20 cellular contexts compared by ENCODE assay signal in genomic region chr16:88339926-88340754, GRCh38. TPM values are rescaled to one million over a fixed set of nuclear protein-coding genes. Genes with fewer than 3 reads are reported as not detected.
DNase-seq lines count a peak whose midpoint lies in the region; ATAC-seq, FAIRE-seq and TF ChIP-seq lines count a peak whose summit lies in the region.
"Had no signal": no experiment of that assay in that cellular context is flagged by ENCODE, and none has a peak within 500 bp of the region (broad histone marks: within the 10 kb centered on the region; RNA-seq: fewer than 3 reads in every experiment).

No MANE protein-coding gene starts in this region.

- TF ChIP-seq EP300 in A549 (IDR thresholded peaks at IDR 0.05) = no peak

- H3K4me2 ChIP-seq in A549 = no peak overlapping the region
- peak overlapping the region; percentile 26; the same call in 1 of the 2 replicates for H3K4me2 ChIP-seq in BLaER1

- no peak for TF ChIP-seq CTCF in A549 (IDR thresholded peaks at IDR 0.05)
- no peak for TF ChIP-seq CTCF in Caco-2 (IDR thresholded peaks at IDR 0.05; ENCODE audit: insufficient read depth in 1 of 2, low read depth in 1 of 2, low read length in 1 of 2, severe bottlenecking in 1 of 2, unreplicated experiment in 1 of 2)

- no peak overlapping the region for H3K4me3 ChIP-seq in A549
- no peak overlapping the region for H3K4me3 ChIP-seq in BLaER1
- H3K4me3 ChIP-seq in Caco-2 (ENCODE audit: low read depth, low read length) = no peak overlapping the region
- H3K4me3 ChIP-seq: esophagus muscularis mucosa, gastroesophageal sphincter, HAP-1, tibial nerve had no signal

- no peak overlapping the region for H3K27ac Mint-ChIP-seq in activated CD4-positive, alpha-beta T cell treated with anti-CD3 and anti-CD28 coated beads for 36 hours
- H3K27ac Mint-ChIP-seq in Caco-2 (ENCODE audit: unreplicated experiment) = no peak overlapping the region
- H3K27ac Mint-ChIP-seq: activated CD4-positive, alpha-beta T cell treated with anti-CD3 and anti-CD28 coated beads, Interleukin-2, amount 10 ng/mL, durations not matched to agents 24 days and 14 days; activated CD8-positive, alpha-beta memory T cell treated with anti-CD3 and anti-CD28 coated beads, Interleukin-2, amount 10 ng/mL, durations not matched to agents 7 days and 5 days; natural killer cell; stimulated activated naive CD8-positive, alpha-beta T cell treated with anti-CD3 and anti-CD28 coated beads, Interleukin-15, Interleukin-2, amounts not matched to agents 100 ng/mL and 50 ng/mL, for 24 hours; T-cell had no signal

- H3K9ac ChIP-seq in BLaER1 = no peak overlapping the region

- no peak for DNase-seq in A549 (ENCODE audit: low read depth in 1 of 2, low spot score in 1 of 2)
- DNase-seq in NCI-H345 treated with DMSO at 0.1 percent for 48 hours (lab: John Stamatoyannopoulos, UW; ENCODE audit: unreplicated experiment) = peak; percentile 17
- peak; percentile 38 for DNase-seq in kidney glomerular epithelial cell (lab: John Stamatoyannopoulos, UW)
- no peak for DNase-seq in activated CD4-positive, alpha-beta T cell treated with anti-CD3 and anti-CD28 coated beads for 36 hours
- DNase-seq in NCI-H2081 (lab: John Stamatoyannopoulos, UW) = no peak
- no peak for DNase-seq in Caco-2
- DNase-seq: activated CD4-positive, alpha-beta T cell treated with anti-CD3 and anti-CD28 coated beads, Interleukin-2, amount 10 ng/mL, durations not matched to agents 24 days and 14 days; activated CD8-positive, alpha-beta memory T cell treated with anti-CD3 and anti-CD28 coated beads, Interleukin-2, amount 10 ng/mL, durations not matched to agents 7 days and 5 days; effector CD8-positive, alpha-beta T cell; mesendoderm; natural killer cell; NCI-H446; T-cell had no signal

- WGBS in A549 (ENCODE audit: missing lambda C conversion rate) = 80% methylated on average over 19 of the region's 20 CpGs

- POLR2A ChIA-PET in A549 (lab: Yijun Ruan, JAX) = no interaction called here
- POLR2A ChIA-PET in activated CD4-positive, alpha-beta T cell treated with anti-CD3 and anti-CD28 coated beads for 36 hours (lab: Charles Lee) = no interaction called here
- POLR2A ChIA-PET in Caco-2 (lab: Charles Lee) = no interaction called here

- CTCF ChIA-PET in A549 (lab: Yijun Ruan, JAX) = no interaction called here
- CTCF ChIA-PET in activated CD4-positive, alpha-beta T cell treated with anti-CD3 and anti-CD28 coated beads for 36 hours (lab: Charles Lee) = no interaction called here
- CTCF ChIA-PET in Caco-2 (lab: Charles Lee) = no interaction called here

- BruUV-seq in Caco-2 (replicated peaks; lab: Mats Ljungman, UMichigan) = no TSS peak

- H3K4me3 Mint-ChIP-seq in activated CD4-positive, alpha-beta T cell treated with anti-CD3 and anti-CD28 coated beads for 36 hours = no peak overlapping the region
- H3K4me3 Mint-ChIP-seq in Caco-2 (ENCODE audit: unreplicated experiment) = no peak overlapping the region
- H3K4me3 Mint-ChIP-seq: activated CD4-positive, alpha-beta T cell treated with anti-CD3 and anti-CD28 coated beads, Interleukin-2, amount 10 ng/mL, durations not matched to agents 24 days and 14 days; activated CD8-positive, alpha-beta memory T cell treated with anti-CD3 and anti-CD28 coated beads, Interleukin-2, amount 10 ng/mL, durations not matched to agents 7 days and 5 days; natural killer cell; stimulated activated naive CD8-positive, alpha-beta T cell treated with anti-CD3 and anti-CD28 coated beads, Interleukin-15, Interleukin-2, amounts not matched to agents 100 ng/mL and 50 ng/mL, for 24 hours; T-cell had no signal

- no peaks in the 10 kb centered on the region for H3K4me1 Mint-ChIP-seq in activated CD4-positive, alpha-beta T cell treated with anti-CD3 and anti-CD28 coated beads for 36 hours
- H3K4me1 Mint-ChIP-seq in Caco-2 (ENCODE audit: low read depth, unreplicated experiment) = no peaks in the 10 kb centered on the region
- H3K4me1 Mint-ChIP-seq: activated CD4-positive, alpha-beta T cell treated with anti-CD3 and anti-CD28 coated beads, Interleukin-2, amount 10 ng/mL, durations not matched to agents 24 days and 14 days; activated CD8-positive, alpha-beta memory T cell treated with anti-CD3 and anti-CD28 coated beads, Interleukin-2, amount 10 ng/mL, durations not matched to agents 7 days and 5 days; natural killer cell; T-cell had no signal

- H3K36me3 Mint-ChIP-seq in activated CD4-positive, alpha-beta T cell treated with anti-CD3 and anti-CD28 coated beads for 36 hours (ENCODE audit: low read depth) = no peaks in the 10 kb centered on the region
- H3K36me3 Mint-ChIP-seq in Caco-2 (ENCODE audit: insufficient read depth, unreplicated experiment) = no peaks in the 10 kb centered on the region
- H3K36me3 Mint-ChIP-seq: activated CD8-positive, alpha-beta memory T cell treated with anti-CD3 and anti-CD28 coated beads, Interleukin-2, amount 10 ng/mL, durations not matched to agents 7 days and 5 days; natural killer cell; T-cell had no signal

- intact Hi-C loops in activated CD4-positive, alpha-beta T cell treated with anti-CD3 and anti-CD28 coated beads for 36 hours (cut with DNase I, micrococcal nuclease) = no loop called here
- intact Hi-C loops in Caco-2 (cut with micrococcal nuclease; ENCODE audit: unreplicated experiment) = no loop called here

- H3K27me3 ChIP-seq in BLaER1 = no peaks in the 10 kb centered on the region
- no peaks in the 10 kb centered on the region for H3K27me3 ChIP-seq in Caco-2 (replicated peaks; ENCODE audit: control insufficient read depth, insufficient read depth, low read length)
- H3K27me3 ChIP-seq: esophagus muscularis mucosa, tibial nerve had no signal

- no peak for TF ChIP-seq POLR2A in A549 (IDR thresholded peaks at IDR 0.05; ENCODE audit: low read length)

- H3K4me1 ChIP-seq in A549 = no peaks in the 10 kb centered on the region
- H3K4me1 ChIP-seq in BLaER1 = peaks cover 9% of the 10 kb centered on the region; the same call in 1 of the 2 replicates
- H3K4me1 ChIP-seq in Caco-2 = no peaks in the 10 kb centered on the region
- H3K4me1 ChIP-seq: esophagus muscularis mucosa, gastroesophageal sphincter, HAP-1, tibial nerve had no signal

- peaks cover 30% of the 10 kb centered on the region for H3K9me3 ChIP-seq in A549
- H3K9me3 ChIP-seq in BLaER1 = no peaks in the 10 kb centered on the region; the same call in 1 of the 2 replicates
- H3K9me3 ChIP-seq in Caco-2 = peaks cover 12% of the 10 kb centered on the region
- H3K9me3 ChIP-seq: HAP-1 had no signal

- no peak for FAIRE-seq in A549 (lab: Jason Lieb, UNC)
- FAIRE-seq: HTR-8/SVneo had no signal

- H3K27ac ChIP-seq in A549 (peak overlapping the region; percentile 5 to 70; a peak in 5 of 6 replicates), BLaER1 (no peak overlapping the region)
- H3K27ac ChIP-seq: esophagus muscularis mucosa, gastroesophageal sphincter, tibial nerve had no signal

- peak; percentile 38 to 56; a peak in 5 of 6 replicates for ATAC-seq in A549
- ATAC-seq in activated CD4-positive, alpha-beta T cell treated with anti-CD3 and anti-CD28 coated beads for 36 hours = no peak
- ATAC-seq: activated CD8-positive, alpha-beta memory T cell treated with anti-CD3 and anti-CD28 coated beads, Interleukin-2, amount 10 ng/mL, durations not matched to agents 7 days and 5 days; gastroesophageal sphincter; natural killer cell; T-cell had no signal

- no peak for TF ChIP-seq RAD21 in A549 (conservative IDR thresholded peaks at IDR 0.05 in 1 of 2, IDR thresholded peaks at IDR 0.05 in 1 of 2)

- peaks cover 5% of the 10 kb centered on the region for H3K9me3 Mint-ChIP-seq in activated CD4-positive, alpha-beta T cell treated with anti-CD3 and anti-CD28 coated beads for 36 hours (ENCODE audit: low read depth)
- H3K9me3 Mint-ChIP-seq in Caco-2 (ENCODE audit: unreplicated experiment) = peaks cover 29% of the 10 kb centered on the region
- H3K9me3 Mint-ChIP-seq: natural killer cell, T-cell had no signal

- no peaks in the 10 kb centered on the region for H4K20me1 ChIP-seq in BLaER1

- H3K36me3 ChIP-seq in BLaER1 (no peaks in the 10 kb centered on the region), Caco-2 (ENCODE audit: control insufficient read depth, insufficient read depth, low read length) (no peaks in the 10 kb centered on the region)
- H3K36me3 ChIP-seq: esophagus muscularis mucosa, gastroesophageal sphincter, HAP-1, tibial nerve had no signal

- H3K27me3 Mint-ChIP-seq in activated CD4-positive, alpha-beta T cell treated with anti-CD3 and anti-CD28 coated beads for 36 hours = peaks cover 4% of the 10 kb centered on the region
- H3K27me3 Mint-ChIP-seq in Caco-2 (ENCODE audit: insufficient read depth, unreplicated experiment) = no peaks in the 10 kb centered on the region
- H3K27me3 Mint-ChIP-seq: activated CD4-positive, alpha-beta T cell treated with anti-CD3 and anti-CD28 coated beads, Interleukin-2, amount 10 ng/mL, durations not matched to agents 24 days and 14 days; activated CD8-positive, alpha-beta memory T cell treated with anti-CD3 and anti-CD28 coated beads, Interleukin-2, amount 10 ng/mL, durations not matched to agents 7 days and 5 days; stimulated activated naive CD8-positive, alpha-beta T cell treated with anti-CD3 and anti-CD28 coated beads, Interleukin-15, Interleukin-2, amounts not matched to agents 100 ng/mL and 50 ng/mL, for 24 hours had no signal

TF ChIP-seq in A549, 52 proteins besides CTCF, POLR2A, EP300 and RAD21 (continues in another document):
- TF ChIP-seq ZSCAN20 (CRISPR knock-in tag; IDR thresholded peaks at IDR 0.05) (no peak), USF2 (IDR thresholded peaks at IDR 0.05) (no peak), RARB (CRISPR knock-in tag; IDR thresholded peaks at IDR 0.05) (no peak), MYC (IDR thresholded peaks at IDR 0.05; ENCODE audit: borderline replicate concordance, low read length) (no peak), HEYL (CRISPR knock-in tag; IDR thresholded peaks at IDR 0.05) (no peak), MAZ (IDR thresholded peaks at IDR 0.05; ENCODE audit: borderline replicate concordance, low read depth, low read length) (no peak), NFE2L2 (conservative IDR thresholded peaks at IDR 0.05; ENCODE audit: low read length) (no peak), KDM1A (IDR thresholded peaks at IDR 0.05; ENCODE audit: low read depth) (no peak), KDM5A (IDR thresholded peaks at IDR 0.05) (no peak)

RNA-seq across cellular contexts. Expression of gene ZNF469, which starts 42.6 kb away (rescaled TPM):
- polyA plus RNA-seq in A549 (2011; rRNA removed) (0.47 and 0.78 TPM in 2 replicates), A549 (2017; fragmentation: RNase III; extraction: RNeasy Plus Mini Kit Qiagen cat#74134 plus additional on column Dnase treatment) (4.1 to 4.5 TPM (median 4.4 TPM) in 3 replicates)
- polyA plus RNA-seq in A549 (2012; cell fraction: cytosol; rRNA removed) = 1.4 and 2.2 TPM in 2 replicates
- polyA plus RNA-seq in A549 (2012; cell fraction: nucleus; rRNA removed) = 11.5 and 14.7 TPM in 2 replicates
- 0.83 and 0.97 TPM in 2 replicates for polyA minus RNA-seq in A549 (2011; rRNA and poly(A)+ RNA removed)
- total RNA-seq in activated CD4-positive, alpha-beta T cell treated with anti-CD3 and anti-CD28 coated beads for 36 hours = under 1 TPM; 0.39 to 0.50 TPM
- total RNA-seq in Caco-2 (2022) = 0.07 and 0.12 TPM in 2 replicates

Comparison
In these comparisons a context has a peak if more than half of its experiments do, and no peak if none do; other contexts are left out.
1. DNase-seq: peak in NCI-H345 treated with DMSO at 0.1 percent for 48 hours (single experiment) and kidney glomerular epithelial cell (single experiment); none in A549 (0 of 2), activated CD4-positive, alpha-beta T cell treated with anti-CD3 and anti-CD28 coated beads for 36 hours (single experiment), NCI-H2081 (0 of 2) and Caco-2 (0 of 2).